ENCODE assay signal across 8 cellular contexts in genomic region chr13:22061371-22061805, GRCh38.
DNase-seq lines count a peak whose midpoint lies in the region; ATAC-seq and TF ChIP-seq lines count a peak whose summit lies in the region.

No MANE protein-coding gene starts in this region.

- peak overlapping the region; percentile 89 for H3K27ac Mint-ChIP-seq in activated naive CD8-positive, alpha-beta T cell
- H3K27ac Mint-ChIP-seq in endothelial cell (ENCODE audit: unreplicated experiment): no peak overlapping the region

- H3K9me3 Mint-ChIP-seq in activated naive CD8-positive, alpha-beta T cell (ENCODE audit: low read depth): no peaks in the 10 kb centered on the region
- no peaks in the 10 kb centered on the region for H3K9me3 Mint-ChIP-seq in endothelial cell (ENCODE audit: unreplicated experiment)

- peaks cover 76% of the 10 kb centered on the region for H3K4me1 Mint-ChIP-seq in activated naive CD8-positive, alpha-beta T cell (ENCODE audit: low read depth)
- H3K4me1 Mint-ChIP-seq in endothelial cell (ENCODE audit: unreplicated experiment): peaks cover 13% of the 10 kb centered on the region

- peak overlapping the region; percentile 11; the same call in 1 of the 2 replicates for H3K4me3 ChIP-seq in GM08714 (ENCODE audit: low read length)

- peak; percentile 42 for ATAC-seq in GM21717 (IDR thresholded peaks at IDR 0.05; ENCODE audit: unreplicated experiment)

- H3K27me3 Mint-ChIP-seq in activated naive CD8-positive, alpha-beta T cell: no peaks in the 10 kb centered on the region
- H3K27me3 Mint-ChIP-seq in endothelial cell (ENCODE audit: unreplicated experiment): no peaks in the 10 kb centered on the region

- no peak for TF ChIP-seq CTCF in endothelial cell (IDR thresholded peaks at IDR 0.05; ENCODE audit: unreplicated experiment)

- H3K4me3 Mint-ChIP-seq in activated naive CD8-positive, alpha-beta T cell: peak overlapping the region; percentile 55
- no peak overlapping the region for H3K4me3 Mint-ChIP-seq in endothelial cell (ENCODE audit: unreplicated experiment)

- peaks cover 4% of the 10 kb centered on the region for H3K36me3 Mint-ChIP-seq in activated naive CD8-positive, alpha-beta T cell
- no peaks in the 10 kb centered on the region for H3K36me3 Mint-ChIP-seq in endothelial cell (ENCODE audit: low read depth, unreplicated experiment)

- DNase-seq in NCI-H345 (lab: John Stamatoyannopoulos, UW) (peak; percentile 35), C1 segment of cervical spinal cord (lab: John Stamatoyannopoulos, UW) (no peak), endothelial cell (ENCODE audit: low spot score) (no peak), NCI-H510A (lab: John Stamatoyannopoulos, UW) (no peak)
- DNase-seq in stimulated activated CD4-positive, alpha-beta T cell treated with anti-CD3 and anti-CD28 coated beads, TNF-alpha, amount 100 ng/mL, for 48 hours (ENCODE audit: low read depth in 3 of 3): peak; percentile 17 to 52 (median 29)

Comparison
In these comparisons a context has a peak if more than half of its experiments do, and no peak if none do; other contexts are left out.
1. DNase-seq: peak in NCI-H345 (single experiment) and stimulated activated CD4-positive, alpha-beta T cell treated with anti-CD3 and anti-CD28 coated beads, TNF-alpha, amount 100 ng/mL, for 48 hours (3 of 3); none in C1 segment of cervical spinal cord (0 of 14), endothelial cell (single experiment) and NCI-H510A (single experiment).